In genomic region chr16:15785386-15786059, GRCh38 we compare ENCODE assay signal across 14 cellular contexts.
A peak's percentile ranks its signal among the peaks of the same experiment; 100 is the strongest.
DNase-seq lines count a peak whose midpoint lies in the region; ATAC-seq and TF ChIP-seq lines count a peak whose summit lies in the region.
"Had no signal": no experiment of that assay in that cellular context is flagged by ENCODE, and none has a peak within 500 bp of the region (broad histone marks: within the 10 kb centered on the region; RNA-seq: fewer than 3 reads in every experiment).

No MANE protein-coding gene starts in this region.

- peak in 6 of 8 donors; percentile 10 to 35 (median 30) for ATAC-seq in heart right ventricle
- no peak for ATAC-seq in Right ventricle myocardium inferior
- no peak for ATAC-seq in GM18519 (IDR thresholded peaks at IDR 0.05; ENCODE audit: low FRiP score, unreplicated experiment)

- WGBS in heart right ventricle, 2 donors, result 78 to 80% methylated on average over 14 of the region's 14 CpGs
- no CpG with 5 or more reads among the region's 14 CpGs for WGBS in neuronal stem cell (ENCODE audit: extremely low coverage in 2 of 2, insufficient read length in 2 of 2, insufficient replicate concordance in 1 of 2), 2 donors

- no peaks in the 10 kb centered on the region for H3K79me1 ChIP-seq in neuronal stem cell (ENCODE audit: low read depth, low read length)

- no peak overlapping the region for H3K4ac ChIP-seq in neuronal stem cell (ENCODE audit: low read length)

- no peak overlapping the region for H3K14ac ChIP-seq in neuronal stem cell (ENCODE audit: low read length)

- peak overlapping the region; percentile 46 for H3K18ac ChIP-seq in neuronal stem cell (ENCODE audit: low read length)

- H3K9me3 ChIP-seq in heart right ventricle, result no peaks in the 10 kb centered on the region
- H3K9me3 ChIP-seq in neuronal stem cell (replicated peaks in 1 of 2; ENCODE audit: control insufficient read depth in 2 of 2, insufficient read depth in 1 of 2, low read depth in 1 of 2, low read length in 2 of 2), result peaks cover 0 to 2% of the 10 kb centered on the region in 2 donors
- no peaks in the 10 kb centered on the region for H3K9me3 ChIP-seq in uterus
- H3K9me3 ChIP-seq: BLaER1 treated with 17β-estradiol and CSF1 and Interleukin-3, amounts not matched to agents 10 nM and 100 nM had no signal

- no peak overlapping the region for H3K9ac ChIP-seq in neuronal stem cell (ENCODE audit: low read depth, low read length, poor library complexity)
- H3K9ac ChIP-seq: BLaER1 treated with 17β-estradiol and CSF1 and Interleukin-3, amounts not matched to agents 10 nM and 100 nM had no signal

- H2AK5ac ChIP-seq in neuronal stem cell (ENCODE audit: low read depth, low read length), result no peak overlapping the region

- H3K4me2 ChIP-seq in neuronal stem cell (ENCODE audit: insufficient read depth, low read length, poor library complexity, severe bottlenecking), result no peak overlapping the region
- H3K4me2 ChIP-seq: BLaER1 treated with 17β-estradiol and CSF1 and Interleukin-3, amounts not matched to agents 10 nM and 100 nM had no signal

- no peak for TF ChIP-seq CTCF in heart right ventricle (IDR thresholded peaks at IDR 0.05)
- no peak for TF ChIP-seq CTCF in uterus (IDR thresholded peaks at IDR 0.05)

- H2BK12ac ChIP-seq in neuronal stem cell (ENCODE audit: low read length), result no peak overlapping the region

- intact Hi-C loops in heart right ventricle (cut with DNase I) (no loop called here), Right ventricle myocardium inferior (cut with DNase I) (no loop called here), uterus (cut with DNase I; ENCODE audit: low total_unique reads) (no loop called here)

- H3K23ac ChIP-seq in neuronal stem cell (ENCODE audit: low read depth, low read length, poor library complexity), result no peak overlapping the region

- H4K91ac ChIP-seq in neuronal stem cell (ENCODE audit: low read depth, low read length, poor library complexity), result peak overlapping the region; percentile 31

- no peak for TF ChIP-seq POLR2A in uterus (IDR thresholded peaks at IDR 0.05)

- H4K8ac ChIP-seq in neuronal stem cell (ENCODE audit: low read depth, low read length), result no peak overlapping the region

- H2BK120ac ChIP-seq in neuronal stem cell (ENCODE audit: low read depth, low read length), result no peak overlapping the region

- H3K4me3 ChIP-seq in heart right ventricle (no peak overlapping the region), neuronal stem cell (ENCODE audit: low read length in 2 of 2) (no peak overlapping the region), uterus (no peak overlapping the region)
- H3K4me3 ChIP-seq: BLaER1 treated with 17β-estradiol and CSF1 and Interleukin-3, amounts not matched to agents 10 nM and 100 nM had no signal

- no peaks in the 10 kb centered on the region for H3K36me3 ChIP-seq in heart right ventricle
- H3K36me3 ChIP-seq in neuronal stem cell (replicated peaks in 1 of 2; ENCODE audit: control insufficient read depth in 2 of 2, insufficient read depth in 2 of 2, low read length in 2 of 2), result no peaks in the 10 kb centered on the region
- H3K36me3 ChIP-seq in uterus, result no peaks in the 10 kb centered on the region
- H3K36me3 ChIP-seq: BLaER1 treated with 17β-estradiol and CSF1 and Interleukin-3, amounts not matched to agents 10 nM and 100 nM had no signal

- DNase-seq in heart right ventricle (no peak), Right ventricle myocardium inferior (ENCODE audit: missing footprints) (no peak), dermis blood vessel endothelial cell (peak; percentile 26), neuronal stem cell (ENCODE audit: low spot score) (no peak), uterus (no peak), GM19240 (ENCODE audit: insufficient read length, low spot score) (no peak), NCI-H1694 (lab: John Stamatoyannopoulos, UW) (no peak)
- DNase-seq: H9, Karpas-422, NCI-H1930, NCI-H2171 treated with DMSO at 0.1 percent for 48 hours, NCI-H524 had no signal

- peak overlapping the region in 2 of 10 donors; percentile 8 to 26 for H3K27ac ChIP-seq in heart right ventricle
- no peak overlapping the region for H3K27ac ChIP-seq in neuronal stem cell (replicated peaks; ENCODE audit: low read length)
- peak overlapping the region; percentile 20 to 23 for H3K27ac ChIP-seq in uterus
- H3K27ac ChIP-seq: BLaER1 treated with 17β-estradiol and CSF1 and Interleukin-3, amounts not matched to agents 10 nM and 100 nM had no signal

- peaks cover 0 to 4% (median 0%) of the 10 kb centered on the region in 9 donors for H3K4me1 ChIP-seq in heart right ventricle
- peaks cover 0 to 2% of the 10 kb centered on the region in 2 donors for H3K4me1 ChIP-seq in neuronal stem cell (ENCODE audit: control insufficient read depth in 2 of 2, insufficient read depth in 1 of 2, low read depth in 1 of 2, low read length in 2 of 2)
- H3K4me1 ChIP-seq in uterus, result no peaks in the 10 kb centered on the region

- no peak overlapping the region for H2AFZ ChIP-seq in neuronal stem cell (ENCODE audit: low read length)

- H2BK15ac ChIP-seq in neuronal stem cell (ENCODE audit: low read length), result no peak overlapping the region

- no peak overlapping the region for H2BK5ac ChIP-seq in neuronal stem cell (ENCODE audit: low read length)

- H3K27me3 ChIP-seq in heart right ventricle (no peaks in the 10 kb centered on the region), neuronal stem cell (ENCODE audit: control insufficient read depth in 3 of 3, insufficient read depth in 3 of 3, low read depth in 1 of 3, low read length in 3 of 3) (no peaks in the 10 kb centered on the region), uterus (no peaks in the 10 kb centered on the region)
- H3K27me3 ChIP-seq: BLaER1 treated with 17β-estradiol and CSF1 and Interleukin-3, amounts not matched to agents 10 nM and 100 nM had no signal

Comparison
In these comparisons a context has a peak if more than half of its experiments do, and no peak if none do; other contexts are left out.
1. ATAC-seq: peak in heart right ventricle (6 of 8); none in Right ventricle myocardium inferior (single experiment) and GM18519 (single experiment).